ENCODE assay signal across 20 cellular contexts in genomic region chr6:138063726-138064125, GRCh38. TPM values are rescaled to one million over a fixed set of nuclear protein-coding genes. Genes with fewer than 3 reads are reported as not detected.
DNase-seq lines count a peak whose midpoint lies in the region; ATAC-seq and TF ChIP-seq lines count a peak whose summit lies in the region.
"Had no signal": no experiment of that assay in that cellular context is flagged by ENCODE, and none has a peak within 500 bp of the region (broad histone marks: within the 10 kb centered on the region; RNA-seq: fewer than 3 reads in every experiment).

No MANE protein-coding gene starts in this region.

- peak; percentile 83 for DNase-seq in LNCaP clone FGC (ENCODE audit: low read depth)
- DNase-seq in choroid plexus epithelial cell (ENCODE audit: low read depth) = peak; percentile 6
- DNase-seq in renal cortical epithelial cell (ENCODE audit: low read depth) = peak; percentile 3
- no peak for DNase-seq in dermis blood vessel endothelial cell
- DNase-seq: 8988T; ACHN; AML-193; BE2C; CD4-positive, alpha-beta memory T cell; COR-L47; DMS153; DND-41; GOT3; HFFc6 had no signal

- ATAC-seq in HG02981 (IDR thresholded peaks at IDR 0.05; ENCODE audit: unreplicated experiment) (no peak), SK-N-SH treated with all-trans-retinoic acid at 6 μM for 48 hours (no peak)
- ATAC-seq: A549 had no signal

- H3K27ac ChIP-seq in C4-2B = peak overlapping the region; percentile 25; the same call in 1 of the 2 replicates
- H3K27ac ChIP-seq: A549; BLaER1 treated with 17β-estradiol and CSF1 and Interleukin-3, amounts not matched to agents 10 nM and 100 nM had no signal

- no peak overlapping the region for H3K4me3 ChIP-seq in LNCaP clone FGC (ENCODE audit: low read depth, low read length)
- H3K4me3 ChIP-seq in choroid plexus epithelial cell (ENCODE audit: low read depth, low read length) = no peak overlapping the region
- H3K4me3 ChIP-seq: A549; BLaER1 treated with 17β-estradiol and CSF1 and Interleukin-3, amounts not matched to agents 10 nM and 100 nM; HAP-1 had no signal

- no peak for TF ChIP-seq CTCF in C4-2B (conservative IDR thresholded peaks at IDR 0.05)
- no peak for TF ChIP-seq CTCF in LNCaP clone FGC (IDR thresholded peaks at IDR 0.05; ENCODE audit: control insufficient read depth, extremely low read depth, insufficient read depth)
- no peak for TF ChIP-seq CTCF in choroid plexus epithelial cell (conservative IDR thresholded peaks at IDR 0.05; ENCODE audit: low read depth, low read length)

TF ChIP-seq in SK-N-SH treated with all-trans-retinoic acid at 6 μM for 48 hours, 23 proteins besides CTCF, POLR2A, EP300 and RAD21:
- TF ChIP-seq OSR1 (CRISPR knock-in tag; IDR thresholded peaks at IDR 0.05) (no peak), ZC3H10 (CRISPR knock-in tag; IDR thresholded peaks at IDR 0.05) (no peak), SNAI2 (CRISPR knock-in tag; IDR thresholded peaks at IDR 0.05) (no peak), POU6F1 (CRISPR knock-in tag; IDR thresholded peaks at IDR 0.05; ENCODE audit: borderline replicate concordance, low read depth) (no peak), TCF4 (CRISPR knock-in tag; IDR thresholded peaks at IDR 0.05; ENCODE audit: borderline replicate concordance) (no peak), ARNTL (CRISPR knock-in tag; IDR thresholded peaks at IDR 0.05; ENCODE audit: borderline replicate concordance, low read depth) (no peak), PATZ1 (CRISPR knock-in tag; IDR thresholded peaks at IDR 0.05; ENCODE audit: borderline replicate concordance) (no peak), ZNF8 (CRISPR knock-in tag; IDR thresholded peaks at IDR 0.05) (no peak), RARB (CRISPR knock-in tag; IDR thresholded peaks at IDR 0.05) (no peak), CSDC2 (CRISPR knock-in tag; IDR thresholded peaks at IDR 0.05) (no peak), ZFP30 (CRISPR knock-in tag; IDR thresholded peaks at IDR 0.05) (no peak), ESRRG (CRISPR knock-in tag; IDR thresholded peaks at IDR 0.05) (no peak), ZNF70 (CRISPR knock-in tag; IDR thresholded peaks at IDR 0.05) (no peak), ZNF565 (CRISPR knock-in tag; conservative IDR thresholded peaks at IDR 0.05; ENCODE audit: low read depth) (no peak)
- TF ChIP-seq, protein P1, sequence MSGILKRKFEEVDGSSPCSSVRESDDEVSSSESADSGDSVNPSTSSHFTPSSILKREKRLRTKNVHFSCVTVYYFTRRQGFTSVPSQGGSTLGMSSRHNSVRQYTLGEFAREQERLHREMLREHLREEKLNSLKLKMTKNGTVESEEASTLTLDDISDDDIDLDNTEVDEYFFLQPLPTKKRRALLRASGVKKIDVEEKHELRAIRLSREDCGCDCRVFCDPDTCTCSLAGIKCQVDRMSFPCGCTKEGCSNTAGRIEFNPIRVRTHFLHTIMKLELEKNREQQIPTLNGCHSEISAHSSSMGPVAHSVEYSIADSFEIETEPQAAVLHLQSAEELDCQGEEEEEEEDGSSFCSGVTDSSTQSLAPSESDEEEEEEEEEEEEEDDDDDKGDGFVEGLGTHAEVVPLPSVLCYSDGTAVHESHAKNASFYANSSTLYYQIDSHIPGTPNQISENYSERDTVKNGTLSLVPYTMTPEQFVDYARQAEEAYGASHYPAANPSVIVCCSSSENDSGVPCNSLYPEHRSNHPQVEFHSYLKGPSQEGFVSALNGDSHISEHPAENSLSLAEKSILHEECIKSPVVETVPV (CRISPR knock-in tag; IDR thresholded peaks at IDR 0.05) = no peak
- TF ChIP-seq, protein P2, sequence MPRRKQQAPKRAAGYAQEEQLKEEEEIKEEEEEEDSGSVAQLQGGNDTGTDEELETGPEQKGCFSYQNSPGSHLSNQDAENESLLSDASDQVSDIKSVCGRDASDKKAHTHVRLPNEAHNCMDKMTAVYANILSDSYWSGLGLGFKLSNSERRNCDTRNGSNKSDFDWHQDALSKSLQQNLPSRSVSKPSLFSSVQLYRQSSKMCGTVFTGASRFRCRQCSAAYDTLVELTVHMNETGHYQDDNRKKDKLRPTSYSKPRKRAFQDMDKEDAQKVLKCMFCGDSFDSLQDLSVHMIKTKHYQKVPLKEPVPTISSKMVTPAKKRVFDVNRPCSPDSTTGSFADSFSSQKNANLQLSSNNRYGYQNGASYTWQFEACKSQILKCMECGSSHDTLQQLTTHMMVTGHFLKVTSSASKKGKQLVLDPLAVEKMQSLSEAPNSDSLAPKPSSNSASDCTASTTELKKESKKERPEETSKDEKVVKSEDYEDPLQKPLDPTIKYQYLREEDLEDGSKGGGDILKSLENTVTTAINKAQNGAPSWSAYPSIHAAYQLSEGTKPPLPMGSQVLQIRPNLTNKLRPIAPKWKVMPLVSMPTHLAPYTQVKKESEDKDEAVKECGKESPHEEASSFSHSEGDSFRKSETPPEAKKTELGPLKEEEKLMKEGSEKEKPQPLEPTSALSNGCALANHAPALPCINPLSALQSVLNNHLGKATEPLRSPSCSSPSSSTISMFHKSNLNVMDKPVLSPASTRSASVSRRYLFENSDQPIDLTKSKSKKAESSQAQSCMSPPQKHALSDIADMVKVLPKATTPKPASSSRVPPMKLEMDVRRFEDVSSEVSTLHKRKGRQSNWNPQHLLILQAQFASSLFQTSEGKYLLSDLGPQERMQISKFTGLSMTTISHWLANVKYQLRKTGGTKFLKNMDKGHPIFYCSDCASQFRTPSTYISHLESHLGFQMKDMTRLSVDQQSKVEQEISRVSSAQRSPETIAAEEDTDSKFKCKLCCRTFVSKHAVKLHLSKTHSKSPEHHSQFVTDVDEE (CRISPR knock-in tag; IDR thresholded peaks at IDR 0.05) = no peak
TF ChIP-seq in SK-N-SH treated with all-trans-retinoic acid at 6 μM for 48 hours: peak in this region for 0.

RNA-seq across cellular contexts. Expression of gene PERP, which starts 43.5 kb away (rescaled TPM):
- total RNA-seq in renal cortical epithelial cell (44.5 and 49.8 TPM in 2 replicates), dermis blood vessel endothelial cell (18.5 and 24.8 TPM in 2 replicates)
